19 cellular contexts compared by ENCODE assay signal in the genomic region with DNA sequence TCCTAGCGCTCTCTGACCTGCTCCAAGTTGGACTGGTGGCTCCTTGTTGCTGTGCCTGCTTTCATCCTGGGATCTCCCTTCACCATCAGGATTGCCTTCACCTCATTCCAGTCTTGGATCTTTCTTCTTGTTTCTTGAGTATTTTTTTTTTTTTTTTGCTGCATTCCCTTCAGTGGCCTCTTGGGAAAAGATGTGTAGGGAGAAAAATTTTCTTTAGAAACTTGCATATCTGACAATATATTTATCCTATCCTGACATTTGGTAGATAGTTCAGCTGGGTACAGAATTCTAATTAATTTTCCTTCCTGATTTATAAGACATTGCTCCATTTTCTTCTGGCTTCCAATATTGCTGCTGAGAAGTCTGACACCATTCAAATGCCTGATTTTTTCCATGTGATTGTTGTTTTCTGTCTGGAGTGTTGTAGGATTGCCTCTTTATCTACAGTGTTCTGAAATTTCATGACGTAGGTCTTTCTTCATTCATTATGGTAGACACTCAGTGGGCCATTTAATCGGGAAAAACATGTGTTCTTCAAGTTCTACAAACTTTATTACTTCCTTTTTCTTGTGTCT. TPM values are rescaled to one million over a fixed set of nuclear protein-coding genes. Genes with fewer than 3 reads are reported as not detected.
"Had no signal": no experiment of that assay in that cellular context is flagged by ENCODE, and none has a peak within 500 bp of the region (broad histone marks: within the 10 kb centered on the region; RNA-seq: fewer than 3 reads in every experiment).

No MANE protein-coding gene starts in this region.

- ATAC-seq: gastrocnemius medialis had no signal

- H3K27me3 ChIP-seq: esophagus squamous epithelium, gastrocnemius medialis, neural progenitor cell, ovary, stomach, thyroid gland, uterus had no signal

- H3K27ac ChIP-seq: esophagus squamous epithelium, gastrocnemius medialis, neural progenitor cell, ovary, stomach, thyroid gland, uterus had no signal

- H3K27ac Mint-ChIP-seq: dendritic cell treated with granulocyte-macrophage colony-stimulating factor and Interleukin-4, amounts not matched to agents 40 ng/mL and 50 ng/mL, for 4 days; neural progenitor cell had no signal

- H3K36me3 ChIP-seq: esophagus squamous epithelium, gastrocnemius medialis, neural progenitor cell, ovary, stomach, thyroid gland, uterus had no signal

- H3K4me3 Mint-ChIP-seq: activated T-helper 1 cell treated with anti-CD3 and anti-CD28 coated beads, Interleukin-12 subunit alpha, Interleukin-12 subunit beta, Interleukin-2, Interleukin-4 antibody, amounts not matched to agents 30 ng/mL and 10 ng/mL and 1 ng/mL, durations not matched to agents 14 hours and 24 hours and 36 hours; central memory CD8-positive, alpha-beta T cell; dendritic cell treated with granulocyte-macrophage colony-stimulating factor and Interleukin-4, amounts not matched to agents 40 ng/mL and 50 ng/mL, for 4 days; neural progenitor cell had no signal

- H3K4me3 ChIP-seq: esophagus squamous epithelium, gastrocnemius medialis, neural progenitor cell, ovary, stomach, thyroid gland, uterus had no signal

- H3K4me1 ChIP-seq: neural progenitor cell, thyroid gland, uterus had no signal

- DNase-seq: activated CD4-positive, alpha-beta T cell treated with anti-CD3 and anti-CD28 coated beads for 4 hours; activated naive CD4-positive, alpha-beta T cell; esophagus squamous epithelium; gastrocnemius medialis; kidney; ovary; stimulated activated CD4-positive, alpha-beta T cell treated with anti-CD3 and anti-CD28 coated beads, Interleukin-15, amount 100 ng/mL, for 24 hours; stimulated activated CD4-positive, alpha-beta T cell treated with anti-CD3 and anti-CD28 coated beads, Interleukin-4, amount 100 ng/mL, for 24 hours; stomach; T-helper 1 cell; thyroid gland; uterus had no signal

- H3K36me3 Mint-ChIP-seq: neural progenitor cell had no signal

- H3K27me3 Mint-ChIP-seq: central memory CD8-positive, alpha-beta T cell; dendritic cell treated with granulocyte-macrophage colony-stimulating factor and Interleukin-4, amounts not matched to agents 40 ng/mL and 50 ng/mL, for 4 days had no signal

RNA-seq across cellular contexts. Expression of a gene that starts 23.0 kb away (rescaled TPM):
- total RNA-seq: gastrocnemius medialis, mesenteric fat pad, skeletal muscle tissue, stomach had no signal
- polyA plus RNA-seq: liver had no signal

RNA-seq across cellular contexts. Expression of a gene that starts 29.3 kb away (rescaled TPM):
- total RNA-seq: gastrocnemius medialis had no signal

RNA-seq across cellular contexts. Expression of a gene that starts 42.9 kb away (rescaled TPM):
- total RNA-seq: mesenteric fat pad had no signal
